In the genomic region with DNA sequence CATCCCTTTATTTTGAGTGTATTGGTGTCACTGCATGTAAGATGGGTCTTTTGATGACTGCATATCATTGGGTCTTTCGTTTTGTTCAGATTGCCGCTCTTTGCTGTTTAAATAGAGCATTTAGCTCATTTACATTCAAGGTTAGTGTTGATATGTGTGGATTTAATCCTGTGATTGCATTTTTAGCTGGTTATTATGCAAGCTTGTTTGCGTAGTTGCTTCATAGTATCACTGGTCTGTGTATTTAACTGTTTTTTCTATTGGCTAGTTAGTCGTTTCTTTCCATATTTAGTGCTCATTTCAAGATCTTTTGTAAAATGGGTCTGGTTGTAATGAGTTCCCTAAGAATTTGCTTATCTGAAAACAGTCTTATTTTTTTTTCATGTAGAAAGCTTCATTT, we compare ENCODE assay signal across 2 cellular contexts.
TF ChIP-seq lines count a peak whose summit lies in the region.

No MANE protein-coding gene starts in this region.

TF ChIP-seq in liver, 16 proteins besides CTCF, POLR2A, EP300 and RAD21 (continued from another document):
- TF ChIP-seq, protein P1, sequence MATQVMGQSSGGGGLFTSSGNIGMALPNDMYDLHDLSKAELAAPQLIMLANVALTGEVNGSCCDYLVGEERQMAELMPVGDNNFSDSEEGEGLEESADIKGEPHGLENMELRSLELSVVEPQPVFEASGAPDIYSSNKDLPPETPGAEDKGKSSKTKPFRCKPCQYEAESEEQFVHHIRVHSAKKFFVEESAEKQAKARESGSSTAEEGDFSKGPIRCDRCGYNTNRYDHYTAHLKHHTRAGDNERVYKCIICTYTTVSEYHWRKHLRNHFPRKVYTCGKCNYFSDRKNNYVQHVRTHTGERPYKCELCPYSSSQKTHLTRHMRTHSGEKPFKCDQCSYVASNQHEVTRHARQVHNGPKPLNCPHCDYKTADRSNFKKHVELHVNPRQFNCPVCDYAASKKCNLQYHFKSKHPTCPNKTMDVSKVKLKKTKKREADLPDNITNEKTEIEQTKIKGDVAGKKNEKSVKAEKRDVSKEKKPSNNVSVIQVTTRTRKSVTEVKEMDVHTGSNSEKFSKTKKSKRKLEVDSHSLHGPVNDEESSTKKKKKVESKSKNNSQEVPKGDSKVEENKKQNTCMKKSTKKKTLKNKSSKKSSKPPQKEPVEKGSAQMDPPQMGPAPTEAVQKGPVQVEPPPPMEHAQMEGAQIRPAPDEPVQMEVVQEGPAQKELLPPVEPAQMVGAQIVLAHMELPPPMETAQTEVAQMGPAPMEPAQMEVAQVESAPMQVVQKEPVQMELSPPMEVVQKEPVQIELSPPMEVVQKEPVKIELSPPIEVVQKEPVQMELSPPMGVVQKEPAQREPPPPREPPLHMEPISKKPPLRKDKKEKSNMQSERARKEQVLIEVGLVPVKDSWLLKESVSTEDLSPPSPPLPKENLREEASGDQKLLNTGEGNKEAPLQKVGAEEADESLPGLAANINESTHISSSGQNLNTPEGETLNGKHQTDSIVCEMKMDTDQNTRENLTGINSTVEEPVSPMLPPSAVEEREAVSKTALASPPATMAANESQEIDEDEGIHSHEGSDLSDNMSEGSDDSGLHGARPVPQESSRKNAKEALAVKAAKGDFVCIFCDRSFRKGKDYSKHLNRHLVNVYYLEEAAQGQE (IDR thresholded peaks at IDR 0.05): no peak
- TF ChIP-seq HNF4A (conservative IDR thresholded peaks at IDR 0.05) (peak in 1 of 2 donors; percentile 35), RXRA (IDR thresholded peaks at IDR 0.05) (peak in 1 of 2 donors; percentile 27), JUND (IDR thresholded peaks at IDR 0.05) (no peak), SP1 (IDR thresholded peaks at IDR 0.05) (no peak), NR2F2 (IDR thresholded peaks at IDR 0.05) (no peak), FOXA2 (IDR thresholded peaks at IDR 0.05) (peak; percentile 73), FOXA1 (IDR thresholded peaks at IDR 0.05) (no peak)
- TF ChIP-seq, protein P2, sequence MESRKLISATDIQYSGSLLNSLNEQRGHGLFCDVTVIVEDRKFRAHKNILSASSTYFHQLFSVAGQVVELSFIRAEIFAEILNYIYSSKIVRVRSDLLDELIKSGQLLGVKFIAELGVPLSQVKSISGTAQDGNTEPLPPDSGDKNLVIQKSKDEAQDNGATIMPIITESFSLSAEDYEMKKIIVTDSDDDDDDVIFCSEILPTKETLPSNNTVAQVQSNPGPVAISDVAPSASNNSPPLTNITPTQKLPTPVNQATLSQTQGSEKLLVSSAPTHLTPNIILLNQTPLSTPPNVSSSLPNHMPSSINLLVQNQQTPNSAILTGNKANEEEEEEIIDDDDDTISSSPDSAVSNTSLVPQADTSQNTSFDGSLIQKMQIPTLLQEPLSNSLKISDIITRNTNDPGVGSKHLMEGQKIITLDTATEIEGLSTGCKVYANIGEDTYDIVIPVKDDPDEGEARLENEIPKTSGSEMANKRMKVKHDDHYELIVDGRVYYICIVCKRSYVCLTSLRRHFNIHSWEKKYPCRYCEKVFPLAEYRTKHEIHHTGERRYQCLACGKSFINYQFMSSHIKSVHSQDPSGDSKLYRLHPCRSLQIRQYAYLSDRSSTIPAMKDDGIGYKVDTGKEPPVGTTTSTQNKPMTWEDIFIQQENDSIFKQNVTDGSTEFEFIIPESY (IDR thresholded peaks at IDR 0.05): no peak
- TF ChIP-seq, protein P3, sequence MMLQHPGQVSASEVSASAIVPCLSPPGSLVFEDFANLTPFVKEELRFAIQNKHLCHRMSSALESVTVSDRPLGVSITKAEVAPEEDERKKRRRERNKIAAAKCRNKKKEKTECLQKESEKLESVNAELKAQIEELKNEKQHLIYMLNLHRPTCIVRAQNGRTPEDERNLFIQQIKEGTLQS (IDR thresholded peaks at IDR 0.05): no peak
- TF ChIP-seq, protein P4, sequence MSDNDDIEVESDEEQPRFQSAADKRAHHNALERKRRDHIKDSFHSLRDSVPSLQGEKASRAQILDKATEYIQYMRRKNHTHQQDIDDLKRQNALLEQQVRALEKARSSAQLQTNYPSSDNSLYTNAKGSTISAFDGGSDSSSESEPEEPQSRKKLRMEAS (IDR thresholded peaks at IDR 0.05): no peak
TF ChIP-seq in liver: peak in this region for 4.

TF ChIP-seq in HepG2, 621 proteins besides CTCF, POLR2A, EP300 and RAD21 (continued from another document):
- TF ChIP-seq, protein P5, sequence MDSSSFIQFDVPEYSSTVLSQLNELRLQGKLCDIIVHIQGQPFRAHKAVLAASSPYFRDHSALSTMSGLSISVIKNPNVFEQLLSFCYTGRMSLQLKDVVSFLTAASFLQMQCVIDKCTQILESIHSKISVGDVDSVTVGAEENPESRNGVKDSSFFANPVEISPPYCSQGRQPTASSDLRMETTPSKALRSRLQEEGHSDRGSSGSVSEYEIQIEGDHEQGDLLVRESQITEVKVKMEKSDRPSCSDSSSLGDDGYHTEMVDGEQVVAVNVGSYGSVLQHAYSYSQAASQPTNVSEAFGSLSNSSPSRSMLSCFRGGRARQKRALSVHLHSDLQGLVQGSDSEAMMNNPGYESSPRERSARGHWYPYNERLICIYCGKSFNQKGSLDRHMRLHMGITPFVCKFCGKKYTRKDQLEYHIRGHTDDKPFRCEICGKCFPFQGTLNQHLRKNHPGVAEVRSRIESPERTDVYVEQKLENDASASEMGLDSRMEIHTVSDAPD (CRISPR knock-in tag; IDR thresholded peaks at IDR 0.05): no peak
- no peak for TF ChIP-seq DPF2 (CRISPR knock-in tag; IDR thresholded peaks at IDR 0.05; ENCODE audit: borderline replicate concordance, low read depth)
- TF ChIP-seq LCORL (IDR thresholded peaks at IDR 0.05): no peak
- no peak for TF ChIP-seq LCORL (CRISPR knock-in tag; IDR thresholded peaks at IDR 0.05)
- no peak for TF ChIP-seq SPEN (CRISPR knock-in tag; IDR thresholded peaks at IDR 0.05; ENCODE audit: low read depth)
